ENCODE assay signal across 1 cellular context in the genomic region with DNA sequence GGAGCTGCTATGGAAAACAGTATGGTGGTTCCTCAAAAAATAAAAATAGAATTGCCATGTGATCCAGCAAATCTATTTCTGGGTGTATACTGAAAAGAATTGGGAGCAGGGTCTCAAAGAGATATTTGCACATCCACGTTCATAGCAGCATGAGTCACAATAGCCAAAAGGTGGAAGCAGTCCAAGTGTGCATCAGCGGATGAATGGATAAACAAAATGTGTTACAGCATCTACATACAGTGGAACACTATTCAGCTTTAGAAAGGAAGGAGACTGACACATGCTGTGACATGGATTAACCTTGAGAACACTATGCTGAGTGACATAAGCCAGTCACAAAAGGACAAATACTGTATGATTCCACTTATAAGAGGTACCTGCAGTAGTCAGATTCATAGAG.
TF ChIP-seq lines count a peak whose summit lies in the region.

No MANE protein-coding gene starts in this region.

TF ChIP-seq in HEK293, 187 proteins besides CTCF, POLR2A, EP300 and RAD21 (continued from another document):
- TF ChIP-seq, protein P1, sequence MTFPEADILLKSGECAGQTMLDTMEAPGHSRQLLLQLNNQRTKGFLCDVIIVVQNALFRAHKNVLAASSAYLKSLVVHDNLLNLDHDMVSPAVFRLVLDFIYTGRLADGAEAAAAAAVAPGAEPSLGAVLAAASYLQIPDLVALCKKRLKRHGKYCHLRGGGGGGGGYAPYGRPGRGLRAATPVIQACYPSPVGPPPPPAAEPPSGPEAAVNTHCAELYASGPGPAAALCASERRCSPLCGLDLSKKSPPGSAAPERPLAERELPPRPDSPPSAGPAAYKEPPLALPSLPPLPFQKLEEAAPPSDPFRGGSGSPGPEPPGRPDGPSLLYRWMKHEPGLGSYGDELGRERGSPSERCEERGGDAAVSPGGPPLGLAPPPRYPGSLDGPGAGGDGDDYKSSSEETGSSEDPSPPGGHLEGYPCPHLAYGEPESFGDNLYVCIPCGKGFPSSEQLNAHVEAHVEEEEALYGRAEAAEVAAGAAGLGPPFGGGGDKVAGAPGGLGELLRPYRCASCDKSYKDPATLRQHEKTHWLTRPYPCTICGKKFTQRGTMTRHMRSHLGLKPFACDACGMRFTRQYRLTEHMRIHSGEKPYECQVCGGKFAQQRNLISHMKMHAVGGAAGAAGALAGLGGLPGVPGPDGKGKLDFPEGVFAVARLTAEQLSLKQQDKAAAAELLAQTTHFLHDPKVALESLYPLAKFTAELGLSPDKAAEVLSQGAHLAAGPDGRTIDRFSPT (tag by site-specific recombination; IDR thresholded peaks at IDR 0.05) = peak; percentile 54; the same call in 1 of the 2 replicates
TF ChIP-seq in HEK293: peak in this region for 1.
